In the genomic region with DNA sequence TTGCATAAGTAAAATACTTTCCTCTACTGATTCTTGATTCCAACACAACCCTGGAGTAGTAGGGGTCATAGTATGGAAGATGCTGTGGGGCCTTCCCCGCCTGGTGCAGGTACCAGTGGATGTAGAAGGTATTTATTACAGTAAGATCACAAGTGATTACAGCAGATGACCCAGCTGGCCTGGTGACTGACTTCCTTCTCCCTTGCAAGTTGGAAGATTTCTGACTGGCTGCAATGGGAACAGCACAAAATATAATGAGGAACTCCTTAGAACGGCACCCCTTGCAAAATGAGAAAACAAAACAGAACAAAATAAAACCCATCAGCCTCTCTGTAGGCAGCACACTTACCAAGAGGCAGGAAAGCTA, we compare ENCODE assay signal across 7 cellular contexts.
DNase-seq lines count a peak whose midpoint lies in the region; ATAC-seq and TF ChIP-seq lines count a peak whose summit lies in the region.

No MANE protein-coding gene starts in this region.

- peak overlapping the region; percentile 15 for H3K4me3 ChIP-seq in GM06990 (replicated peaks; ENCODE audit: low read depth, low read length)
- peak overlapping the region in 5 of 59 donors; percentile 4 to 18 (median 15) for H3K4me3 ChIP-seq in dorsolateral prefrontal cortex

- H3K9me3 Mint-ChIP-seq in dendritic cell treated with granulocyte-macrophage colony-stimulating factor and Interleukin-4, amounts not matched to agents 40 ng/mL and 50 ng/mL, for 4 days = no peaks in the 10 kb centered on the region
- no peaks in the 10 kb centered on the region for H3K9me3 Mint-ChIP-seq in progenitor cell of endocrine pancreas (ENCODE audit: low read depth)

- no peak for TF ChIP-seq CTCF in GM06990 (IDR thresholded peaks at IDR 0.05; ENCODE audit: insufficient read depth, low read length, poor library complexity, severe bottlenecking)
- no peak for TF ChIP-seq CTCF in progenitor cell of endocrine pancreas (IDR thresholded peaks at IDR 0.05; ENCODE audit: unreplicated experiment)
- TF ChIP-seq CTCF in dorsolateral prefrontal cortex (IDR thresholded peaks at IDR 0.05 in 54 of 56, conservative IDR thresholded peaks at IDR 0.05 in 2 of 56; ENCODE audit: low read depth in 1 of 56, partially characterized antibody in 56 of 56) = no peak

- H3K4me3 Mint-ChIP-seq in dendritic cell treated with granulocyte-macrophage colony-stimulating factor and Interleukin-4, amounts not matched to agents 40 ng/mL and 50 ng/mL, for 4 days = peak overlapping the region; percentile 77
- H3K4me3 Mint-ChIP-seq in progenitor cell of endocrine pancreas (ENCODE audit: low read depth) = no peak overlapping the region

- no peaks in the 10 kb centered on the region for H3K27me3 Mint-ChIP-seq in dendritic cell treated with granulocyte-macrophage colony-stimulating factor and Interleukin-4, amounts not matched to agents 40 ng/mL and 50 ng/mL, for 4 days
- H3K27me3 Mint-ChIP-seq in progenitor cell of endocrine pancreas = no peaks in the 10 kb centered on the region

- intact Hi-C loops in dendritic cell treated with granulocyte-macrophage colony-stimulating factor and Interleukin-4, amounts not matched to agents 40 ng/mL and 50 ng/mL, for 4 days (cut with micrococcal nuclease) = loop anchor here (1.0 to 10.0 kb wide), 3 partner anchors 10 to 420 kb away; partner anchors contain the start of gene SFRP4
- intact Hi-C loops in dorsolateral prefrontal cortex (cut with DNase I) = loop anchor here (1.0 to 10.0 kb wide), 2 partner anchors 120 kb away; no protein-coding TSS in a partner anchor

- H3K36me3 Mint-ChIP-seq in dendritic cell treated with granulocyte-macrophage colony-stimulating factor and Interleukin-4, amounts not matched to agents 40 ng/mL and 50 ng/mL, for 4 days (ENCODE audit: low read depth) = peaks cover 39% of the 10 kb centered on the region
- no peaks in the 10 kb centered on the region for H3K36me3 Mint-ChIP-seq in progenitor cell of endocrine pancreas (ENCODE audit: insufficient read depth)

- ATAC-seq in HG03378 (IDR thresholded peaks at IDR 0.05; ENCODE audit: unreplicated experiment) = no peak

- H3K27ac ChIP-seq in KOPT-K1 (ENCODE audit: low read depth, low read length, poor library complexity, severe bottlenecking) (peak overlapping the region; percentile 99), dorsolateral prefrontal cortex (peak overlapping the region in 2 of 59 donors; percentile 21 to 23)

- H3K9me3 ChIP-seq in KOPT-K1 (ENCODE audit: insufficient read depth, low read length, poor library complexity, severe bottlenecking) = no peaks in the 10 kb centered on the region

- DNase-seq in GM06990 (ENCODE audit: extremely low read depth, insufficient read length) (no peak), progenitor cell of endocrine pancreas (ENCODE audit: low spot score, unreplicated experiment) (no peak), dorsolateral prefrontal cortex (no peak)
- no peak for DNase-seq in stimulated activated CD4-positive, alpha-beta T cell treated with anti-CD3 and anti-CD28 coated beads, Interleukin-1b, Interleukin-23, amount 100 ng/mL, for 48 hours

- H3K27me3 ChIP-seq in GM06990 (replicated peaks; ENCODE audit: control insufficient read depth, insufficient read depth, low read length) = no peaks in the 10 kb centered on the region
- no peaks in the 10 kb centered on the region for H3K27me3 ChIP-seq in dorsolateral prefrontal cortex

- peaks cover 82% of the 10 kb centered on the region for H3K4me1 Mint-ChIP-seq in dendritic cell treated with granulocyte-macrophage colony-stimulating factor and Interleukin-4, amounts not matched to agents 40 ng/mL and 50 ng/mL, for 4 days (ENCODE audit: low read depth)
- peaks cover 19% of the 10 kb centered on the region for H3K4me1 Mint-ChIP-seq in progenitor cell of endocrine pancreas (ENCODE audit: low read depth)

- peak overlapping the region; percentile 97 for H3K27ac Mint-ChIP-seq in dendritic cell treated with granulocyte-macrophage colony-stimulating factor and Interleukin-4, amounts not matched to agents 40 ng/mL and 50 ng/mL, for 4 days
- peak overlapping the region; percentile 31 for H3K27ac Mint-ChIP-seq in progenitor cell of endocrine pancreas

- H3K36me3 ChIP-seq in GM06990 (ENCODE audit: control insufficient read depth, insufficient read depth, low read length) (no peaks in the 10 kb centered on the region), KOPT-K1 (ENCODE audit: insufficient read depth, low read length) (peaks cover 41% of the 10 kb centered on the region)
